In genomic region chr19:18433039-18433691, GRCh38 we compare ENCODE assay signal across 10 cellular contexts. TPM values are rescaled to one million over a fixed set of nuclear protein-coding genes. Genes with fewer than 3 reads are reported as not detected.
DNase-seq lines count a peak whose midpoint lies in the region; ATAC-seq and TF ChIP-seq lines count a peak whose summit lies in the region.
"Had no signal": no experiment of that assay in that cellular context is flagged by ENCODE, and none has a peak within 500 bp of the region (broad histone marks: within the 10 kb centered on the region; RNA-seq: fewer than 3 reads in every experiment).

No MANE protein-coding gene starts in this region.

- POLR2A ChIA-PET in PC-9 (lab: Charles Lee; ENCODE audit: unreplicated experiment), result no interaction called here

- peaks cover 35% of the 10 kb centered on the region; the same call in 1 of the 2 replicates for H3F3A ChIP-seq in PC-9 (ENCODE audit: insufficient read depth, low read depth)

- DNase-seq in GM10266 (ENCODE audit: extremely low spot score), result peak; percentile 78
- DNase-seq in NCI-H2171 treated with DMSO at 0.1 percent for 48 hours (lab: John Stamatoyannopoulos, UW), result peak; percentile 52
- DNase-seq in esophagus muscularis mucosa (ENCODE audit: extremely low spot score), result no peak
- no peak for DNase-seq in prostate gland (ENCODE audit: low spot score)
- no peak for DNase-seq in endothelial cell (ENCODE audit: low spot score)
- no peak for DNase-seq in HuH-7.5 (ENCODE audit: low spot score)
- DNase-seq in PC-9, result no peak

- TF ChIP-seq POLR2A in esophagus muscularis mucosa (IDR thresholded peaks at IDR 0.05; ENCODE audit: low read depth) (no peak), prostate gland (IDR thresholded peaks at IDR 0.05) (no peak)

- 23% methylated on average over 11 of the region's 56 CpGs for WGBS in esophagus muscularis mucosa
- 12% methylated on average over 16 of the region's 56 CpGs for WGBS in prostate gland

- no TSS peak for BruUV-seq in PC-9 (replicated peaks; lab: Mats Ljungman, UMichigan)

- no peaks in the 10 kb centered on the region for H3K9me3 Mint-ChIP-seq in endothelial cell (ENCODE audit: unreplicated experiment)

- H3K27me3 Mint-ChIP-seq in endothelial cell (ENCODE audit: unreplicated experiment), result peaks cover 20% of the 10 kb centered on the region

- TF ChIP-seq CTCF in GM10266 (IDR thresholded peaks at IDR 0.05; ENCODE audit: control insufficient read depth, insufficient read depth, low read depth, missing control alignments), result no peak
- TF ChIP-seq CTCF in esophagus muscularis mucosa (IDR thresholded peaks at IDR 0.05), result no peak
- no peak for TF ChIP-seq CTCF in prostate gland (IDR thresholded peaks at IDR 0.05)
- no peak for TF ChIP-seq CTCF in endothelial cell (IDR thresholded peaks at IDR 0.05; ENCODE audit: unreplicated experiment)
- no peak for TF ChIP-seq CTCF in PC-9 (conservative IDR thresholded peaks at IDR 0.05)

- no peak overlapping the region for H3K4me2 ChIP-seq in PC-9

- H3K27me3 ChIP-seq in esophagus muscularis mucosa (no peaks in the 10 kb centered on the region), prostate gland (replicated peaks; ENCODE audit: insufficient read depth) (no peaks in the 10 kb centered on the region), PC-9 (ENCODE audit: insufficient read depth, low read depth) (no peaks in the 10 kb centered on the region)

- H3K36me3 Mint-ChIP-seq in endothelial cell (ENCODE audit: low read depth, unreplicated experiment), result no peaks in the 10 kb centered on the region

- no peak for TF ChIP-seq EP300 in esophagus muscularis mucosa (IDR thresholded peaks at IDR 0.05)

- peaks cover 44 to 86% (median 67%) of the 10 kb centered on the region in 4 donors for H3K4me1 ChIP-seq in esophagus muscularis mucosa
- H3K4me1 ChIP-seq in prostate gland (replicated peaks), result peaks cover 2% of the 10 kb centered on the region
- peaks cover 8% of the 10 kb centered on the region; the same call in 1 of the 2 replicates for H3K4me1 ChIP-seq in PC-9 (replicated peaks; ENCODE audit: insufficient read depth)

- peaks cover 3% of the 10 kb centered on the region for H3K4me1 Mint-ChIP-seq in endothelial cell (ENCODE audit: unreplicated experiment)

- CTCF ChIA-PET in PC-9 (lab: Charles Lee), result no interaction called here

- H3K79me2 ChIP-seq in PC-9 (ENCODE audit: low read depth), result peaks cover 8% of the 10 kb centered on the region; the same call in 1 of the 2 replicates

- H3K27ac Mint-ChIP-seq in endothelial cell (ENCODE audit: unreplicated experiment), result no peak overlapping the region

- no peaks in the 10 kb centered on the region for H3K9me3 ChIP-seq in esophagus muscularis mucosa
- no peaks in the 10 kb centered on the region for H3K9me3 ChIP-seq in prostate gland
- no peaks in the 10 kb centered on the region for H3K9me3 ChIP-seq in PC-9 (ENCODE audit: insufficient read depth, low read depth)

- peaks cover 5% of the 10 kb centered on the region; the same call in 1 of the 2 replicates for H4K20me1 ChIP-seq in PC-9 (ENCODE audit: insufficient read depth)

- H3K27ac ChIP-seq in esophagus muscularis mucosa (replicated peaks in 1 of 4) (peak overlapping the region; percentile 68 to 79 (median 72)), prostate gland (peak overlapping the region; percentile 71 to 73), PC-9 (no peak overlapping the region)

- no peak overlapping the region for H2AFZ ChIP-seq in PC-9

- no peak for ATAC-seq in HG03565 (IDR thresholded peaks at IDR 0.05; ENCODE audit: unreplicated experiment)

- peak overlapping the region; percentile 56 to 65 (median 62) for H3K4me3 ChIP-seq in esophagus muscularis mucosa
- peak overlapping the region; percentile 43 to 47 for H3K4me3 ChIP-seq in prostate gland
- H3K4me3 ChIP-seq in PC-9, result no peak overlapping the region

- no peak overlapping the region for H3K4me3 Mint-ChIP-seq in endothelial cell (ENCODE audit: unreplicated experiment)

- H3K36me3 ChIP-seq in esophagus muscularis mucosa, result peaks cover 0 to 27% (median 22%) of the 10 kb centered on the region in 4 donors
- no peaks in the 10 kb centered on the region for H3K36me3 ChIP-seq in prostate gland
- no peaks in the 10 kb centered on the region; the same call in 1 of the 2 replicates for H3K36me3 ChIP-seq in PC-9 (ENCODE audit: low read depth)

- intact Hi-C loops in esophagus muscularis mucosa (cut with DNase I), result no loop called here
- intact Hi-C loops in prostate gland (cut with DNase I), result no loop called here
- intact Hi-C loops in PC-9 (cut with micrococcal nuclease; ENCODE audit: unreplicated experiment), result no loop called here

- no peaks in the 10 kb centered on the region for H3K9me2 ChIP-seq in PC-9 (ENCODE audit: insufficient read depth)

RNA-seq across cellular contexts. Expression of gene ISYNA1, which starts 4.8 kb away (rescaled TPM):
- 10 to 100 TPM; 15.8 to 38.9 (median 26.2) TPM for total RNA-seq in esophagus muscularis mucosa
- total RNA-seq in prostate gland, result 100 to 1,000 TPM in 1 of 2 donors, 10 to 100 TPM in 1; 71.6 to 690 TPM
- 68.5 TPM for total RNA-seq in endothelial cell (ENCODE audit: unreplicated experiment)
- total RNA-seq in PC-9 (2021), result 129 and 142 TPM in 2 replicates

RNA-seq across cellular contexts. Expression of gene SSBP4, which starts 14.0 kb away (rescaled TPM):
- total RNA-seq in esophagus muscularis mucosa, result 100 to 1,000 TPM in 1 of 4 donors, 10 to 100 TPM in 3; 53.2 to 109 (median 77.8) TPM
- total RNA-seq in prostate gland, result 100 to 1,000 TPM in 1 of 2 donors, 10 to 100 TPM in 1; 71.5 to 120 TPM
- 60.7 TPM for total RNA-seq in endothelial cell (ENCODE audit: unreplicated experiment)
- total RNA-seq in PC-9 (2021), result 56.6 and 65.2 TPM in 2 replicates

RNA-seq across cellular contexts. Expression of gene LRRC25, which starts 35.7 kb away (rescaled TPM):
- 10 to 100 TPM in 1 of 4 donors, 1 to 10 TPM in 3; 5.8 to 20.4 (median 7.0) TPM for total RNA-seq in esophagus muscularis mucosa
- 1 to 10 TPM; 1.6 to 5.5 TPM for total RNA-seq in prostate gland
- total RNA-seq in endothelial cell (ENCODE audit: unreplicated experiment), result not detected
- not detected in 2 replicates for total RNA-seq in PC-9 (2021)
- total RNA-seq: myocyte, NCI-H460 had no signal

RNA-seq across cellular contexts. Expression of gene GDF15, which starts 47.2 kb away (rescaled TPM):
- total RNA-seq in esophagus muscularis mucosa, result 1 to 10 TPM; 1.6 to 5.6 (median 3.8) TPM
- total RNA-seq in prostate gland, result 100 to 1,000 TPM in 1 of 2 donors, 10 to 100 TPM in 1; 49.6 to 136 TPM
- total RNA-seq in endothelial cell (ENCODE audit: unreplicated experiment), result 1.3 TPM
- 15.1 and 17.2 TPM in 2 replicates for total RNA-seq in PC-9 (2021)

Comparison
In these comparisons a context has a peak if more than half of its experiments do, and no peak if none do; other contexts are left out.
1. DNase-seq: peak in GM10266 (single experiment) and NCI-H2171 treated with DMSO at 0.1 percent for 48 hours (single experiment); none in esophagus muscularis mucosa (single experiment), prostate gland (single experiment), endothelial cell (single experiment), HuH-7.5 (single experiment) and PC-9 (0 of 2).